Comparison of ENCODE assay signal across 21 cellular contexts in genomic region chr6:160177220-160177619, GRCh38. TPM values are rescaled to one million over a fixed set of nuclear protein-coding genes. Genes with fewer than 3 reads are reported as not detected.
DNase-seq lines count a peak whose midpoint lies in the region; TF ChIP-seq lines count a peak whose summit lies in the region.
"Had no signal": no experiment of that assay in that cellular context is flagged by ENCODE, and none has a peak within 500 bp of the region (broad histone marks: within the 10 kb centered on the region; RNA-seq: fewer than 3 reads in every experiment).

No MANE protein-coding gene starts in this region.

- no peak for TF ChIP-seq CTCF in neural progenitor cell (IDR thresholded peaks at IDR 0.05)
- TF ChIP-seq CTCF in transverse colon (IDR thresholded peaks at IDR 0.05) = no peak

- peaks cover 6% of the 10 kb centered on the region for H3K4me1 Mint-ChIP-seq in neural progenitor cell

- 22 to 48% methylated on average over 1 to 2 of the region's 2 CpGs for WGBS in transverse colon (ENCODE audit: low coverage in 1 of 2), 2 donors

- no peaks in the 10 kb centered on the region for H4K20me1 ChIP-seq in neural progenitor cell (ENCODE audit: low read depth)

- no peaks in the 10 kb centered on the region for H3K27me3 ChIP-seq in HUES48 (ENCODE audit: control insufficient read depth, insufficient read depth, low read length)
- H3K27me3 ChIP-seq in neural progenitor cell = no peaks in the 10 kb centered on the region
- no peaks in the 10 kb centered on the region for H3K27me3 ChIP-seq in transverse colon
- H3K27me3 ChIP-seq: BE2C had no signal

- no peak for TF ChIP-seq POLR2A in transverse colon (IDR thresholded peaks at IDR 0.05)

- no peak for TF ChIP-seq EP300 in transverse colon (IDR thresholded peaks at IDR 0.05; ENCODE audit: low read depth)

- H3K4me3 Mint-ChIP-seq in neural progenitor cell = no peak overlapping the region

- H3K9me3 ChIP-seq in HUES48 (ENCODE audit: control insufficient read depth, insufficient read depth, low read length) (no peaks in the 10 kb centered on the region), neural progenitor cell (ENCODE audit: low read depth) (no peaks in the 10 kb centered on the region), transverse colon (no peaks in the 10 kb centered on the region)
- H3K9me3 ChIP-seq: BE2C had no signal

- intact Hi-C loops in transverse colon (cut with DNase I; ENCODE audit: low total_unique reads) = no loop called here

- DNase-seq in Caki2 (ENCODE audit: low read depth) = peak; percentile 30
- peak; percentile 42 for DNase-seq in dedifferentiated amniotic fluid mesenchymal stem cell (ENCODE audit: extremely low spot score)
- peak; percentile 33 for DNase-seq in neural progenitor cell (ENCODE audit: low spot score)
- DNase-seq in NK-92 (lab: John Stamatoyannopoulos, UW; ENCODE audit: unreplicated experiment) = no peak
- DNase-seq in transverse colon = no peak
- DNase-seq in NCI-H524 treated with DMSO at 0.1 percent for 48 hours (lab: John Stamatoyannopoulos, UW) = no peak
- DNase-seq: BE2C, DMS 273 treated with DMSO at 0.1 percent for 48 hours, DMS79 treated with DMSO at 0.1 percent for 48 hours, HCEC 1CT, Kasumi-1, NCI-H1694, NCI-H2081, NCI-H2171, NCI-H345, NCI-H524, NCI-H82, Right ventricle myocardium superior had no signal

- no peak overlapping the region for H3K9ac ChIP-seq in HUES48 (ENCODE audit: low read depth, low read length)
- H3K9ac ChIP-seq in neural progenitor cell = no peak overlapping the region

- peaks cover 1% of the 10 kb centered on the region for H3K36me3 Mint-ChIP-seq in neural progenitor cell

- H3F3A ChIP-seq in neural progenitor cell (ENCODE audit: low read depth) = no peaks in the 10 kb centered on the region

- H3K27ac ChIP-seq in HUES48 (ENCODE audit: low read depth, low read length) = peak overlapping the region; percentile 66
- H3K27ac ChIP-seq in neural progenitor cell = no peak overlapping the region
- H3K27ac ChIP-seq in transverse colon = no peak overlapping the region

- H3K79me2 ChIP-seq in neural progenitor cell (ENCODE audit: low read depth) = no peaks in the 10 kb centered on the region

- no peaks in the 10 kb centered on the region for H3K9me3 Mint-ChIP-seq in neural progenitor cell

- H3K36me3 ChIP-seq in HUES48 (ENCODE audit: control insufficient read depth, insufficient read depth, low read length) = no peaks in the 10 kb centered on the region
- H3K36me3 ChIP-seq in neural progenitor cell = no peaks in the 10 kb centered on the region
- H3K36me3 ChIP-seq in transverse colon = no peaks in the 10 kb centered on the region
- H3K36me3 ChIP-seq: BE2C had no signal

- H3K27ac Mint-ChIP-seq in neural progenitor cell = no peak overlapping the region

- in situ Hi-C loops in Caki2 (cut with HindIII; ENCODE audit: low pct_unique_long_range_greater_than_20kb, low sequenced_read_pairs) (no loop called here), transverse colon (cut with MboI; ENCODE audit: low pct_ligation_motif_present in 1 of 4, low pct_unique_long_range_greater_than_20kb in 1 of 4, low sequenced_read_pairs in 3 of 4) (no loop called here)

- H3K4me1 ChIP-seq in HUES48 (ENCODE audit: control insufficient read depth, insufficient read depth, low read length) (peaks cover 35% of the 10 kb centered on the region), neural progenitor cell (peaks cover 6% of the 10 kb centered on the region), transverse colon (no peaks in the 10 kb centered on the region)
- H3K4me1 ChIP-seq: BE2C had no signal

- no peak overlapping the region for H3K4me2 ChIP-seq in neural progenitor cell

- peaks cover 2% of the 10 kb centered on the region for H3K27me3 Mint-ChIP-seq in neural progenitor cell (ENCODE audit: insufficient read depth, low read depth)

- no peak overlapping the region for H3K4me3 ChIP-seq in HUES48 (ENCODE audit: low read depth, low read length)
- no peak overlapping the region for H3K4me3 ChIP-seq in neural progenitor cell
- H3K4me3 ChIP-seq in transverse colon = no peak overlapping the region
- H3K4me3 ChIP-seq: GM12878 had no signal

- no peak overlapping the region for H2AFZ ChIP-seq in neural progenitor cell (replicated peaks)

RNA-seq across cellular contexts. Expression of gene SLC22A1, which starts 55.6 kb away (rescaled TPM):
- total RNA-seq in Caki2 (2014; rRNA removed; shearing (Covaris generic); ENCODE audit: low replicate concordance) = not detected in 2 replicates
- 0.22 TPM in 1 of 2 replicates, not detected in the other for total RNA-seq in neural progenitor cell (ENCODE audit: low replicate concordance)
- 1 to 10 TPM in 1 of 4 donors, under 1 TPM in 2, not detected in 1; 0.40 to 1.7 (median 0.55) TPM for total RNA-seq in transverse colon
- total RNA-seq: OCI-LY7 had no signal

Comparison
In these comparisons a context has a peak if more than half of its experiments do, and no peak if none do; other contexts are left out.
1. DNase-seq: peak in Caki2 (single experiment), dedifferentiated amniotic fluid mesenchymal stem cell (single experiment) and neural progenitor cell (single experiment); none in NK-92 (single experiment), transverse colon (single experiment) and NCI-H524 treated with DMSO at 0.1 percent for 48 hours (single experiment).